20 cellular contexts compared by ENCODE assay signal in the genomic region with DNA sequence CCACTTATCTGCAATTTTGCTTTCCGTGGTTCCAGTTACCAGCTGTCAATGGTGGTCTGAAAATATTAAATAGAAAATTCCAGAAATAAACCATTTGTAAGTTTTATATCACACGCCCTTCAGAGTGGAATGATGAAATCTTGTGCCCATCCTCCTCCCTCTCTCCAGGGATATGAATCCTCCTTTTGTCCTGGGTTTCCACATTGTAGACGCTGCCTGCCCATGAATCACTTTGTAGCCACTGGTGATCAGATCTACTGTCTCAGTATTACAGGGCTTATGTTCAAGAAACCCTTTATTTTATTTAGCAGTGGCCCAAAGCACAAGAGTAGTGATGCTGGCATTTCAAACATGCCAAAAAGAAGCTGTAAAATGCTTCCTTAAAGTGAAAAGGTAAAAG.
"Had no signal": no experiment of that assay in that cellular context is flagged by ENCODE, and none has a peak within 500 bp of the region (broad histone marks: within the 10 kb centered on the region; RNA-seq: fewer than 3 reads in every experiment).

No MANE protein-coding gene starts in this region.

- H3K27ac ChIP-seq: esophagus squamous epithelium, neural progenitor cell, pancreas, psoas muscle, right lobe of liver, spleen, tibial nerve, upper lobe of right lung had no signal

- H3K27me3 ChIP-seq: esophagus squamous epithelium, neural progenitor cell, pancreas, right lobe of liver, spleen, tibial nerve, upper lobe of right lung had no signal

- H3K4me1 Mint-ChIP-seq: central memory CD8-positive, alpha-beta T cell; neural progenitor cell; stimulated activated memory B cell treated with anti-CD40 and anti-IgM and Interleukin-4, amounts not matched to agents 10 μg/mL and 1 μg/mL and 100 μg/mL, for 72 hours had no signal

- ATAC-seq: left colon; natural killer cell treated with Interleukin-12 subunit alpha and Interleukin-12 subunit beta and Interleukin-15 and Interleukin-18, amount 100 ng/mL, for 72 hours; pancreas; psoas muscle; right lobe of liver; stimulated activated memory B cell treated with anti-CD40 and anti-IgM and Interleukin-4, amounts not matched to agents 10 μg/mL and 1 μg/mL and 100 μg/mL, for 72 hours; upper lobe of right lung had no signal

- H3K4me3 Mint-ChIP-seq: central memory CD8-positive, alpha-beta T cell; natural killer cell treated with Interleukin-12 subunit alpha and Interleukin-12 subunit beta and Interleukin-15 and Interleukin-18, amount 100 ng/mL, for 72 hours; neural progenitor cell; stimulated activated memory B cell treated with anti-CD40 and anti-IgM and Interleukin-4, amounts not matched to agents 10 μg/mL and 1 μg/mL and 100 μg/mL, for 72 hours; stimulated activated naive CD8-positive, alpha-beta T cell treated with anti-CD3 and anti-CD28 coated beads, Interleukin-15, Interleukin-2, amounts not matched to agents 100 ng/mL and 50 ng/mL, for 24 hours had no signal

- DNase-seq: effector memory CD4-positive, alpha-beta T cell; esophagus squamous epithelium; foreskin fibroblast; hippocampal formation; left colon; pancreas; psoas muscle; retina; right lobe of liver; spleen; stimulated activated CD4-positive, alpha-beta T cell treated with anti-CD3 and anti-CD28 coated beads, Interleukin-15, amount 100 ng/mL, for 24 hours; stimulated activated CD4-positive, alpha-beta T cell treated with anti-CD3 and anti-CD28 coated beads, Interleukin-1b, Interleukin-23, amount 100 ng/mL, for 48 hours; stimulated activated CD4-positive, alpha-beta T cell treated with anti-CD3 and anti-CD28 coated beads, Interleukin-4, amount 100 ng/mL, for 24 hours; upper lobe of right lung had no signal

- H3K9me3 Mint-ChIP-seq: central memory CD8-positive, alpha-beta T cell; natural killer cell treated with Interleukin-12 subunit alpha and Interleukin-12 subunit beta and Interleukin-15 and Interleukin-18, amount 100 ng/mL, for 72 hours; neural progenitor cell; stimulated activated memory B cell treated with anti-CD40 and anti-IgM and Interleukin-4, amounts not matched to agents 10 μg/mL and 1 μg/mL and 100 μg/mL, for 72 hours had no signal

- H2AFZ ChIP-seq: neural progenitor cell had no signal

- H3K4me3 ChIP-seq: esophagus squamous epithelium, neural progenitor cell, pancreas, psoas muscle, right lobe of liver, spleen, tibial nerve, upper lobe of right lung had no signal

- H3K9ac ChIP-seq: neural progenitor cell had no signal

- H3K27me3 Mint-ChIP-seq: central memory CD8-positive, alpha-beta T cell; natural killer cell treated with Interleukin-12 subunit alpha and Interleukin-12 subunit beta and Interleukin-15 and Interleukin-18, amount 100 ng/mL, for 72 hours; stimulated activated memory B cell treated with anti-CD40 and anti-IgM and Interleukin-4, amounts not matched to agents 10 μg/mL and 1 μg/mL and 100 μg/mL, for 72 hours had no signal

- H3K4me1 ChIP-seq: esophagus squamous epithelium, pancreas, psoas muscle, right lobe of liver, spleen, tibial nerve, upper lobe of right lung had no signal

- H3K36me3 Mint-ChIP-seq: natural killer cell treated with Interleukin-12 subunit alpha and Interleukin-12 subunit beta and Interleukin-15 and Interleukin-18, amount 100 ng/mL, for 72 hours; neural progenitor cell; stimulated activated memory B cell treated with anti-CD40 and anti-IgM and Interleukin-4, amounts not matched to agents 10 μg/mL and 1 μg/mL and 100 μg/mL, for 72 hours had no signal

- H3K27ac Mint-ChIP-seq: natural killer cell treated with Interleukin-12 subunit alpha and Interleukin-12 subunit beta and Interleukin-15 and Interleukin-18, amount 100 ng/mL, for 72 hours; neural progenitor cell; stimulated activated memory B cell treated with anti-CD40 and anti-IgM and Interleukin-4, amounts not matched to agents 10 μg/mL and 1 μg/mL and 100 μg/mL, for 72 hours; stimulated activated naive CD8-positive, alpha-beta T cell treated with anti-CD3 and anti-CD28 coated beads, Interleukin-15, Interleukin-2, amounts not matched to agents 100 ng/mL and 50 ng/mL, for 24 hours had no signal

- H3K9me3 ChIP-seq: esophagus squamous epithelium, pancreas, psoas muscle, right lobe of liver, spleen, tibial nerve, upper lobe of right lung had no signal

- H3K4me2 ChIP-seq: neural progenitor cell had no signal

- H3K36me3 ChIP-seq: esophagus squamous epithelium, neural progenitor cell, pancreas, right lobe of liver, spleen, tibial nerve, upper lobe of right lung had no signal
